ENCODE assay signal across 13 cellular contexts in genomic region chr10:97575101-97575668, GRCh38. TPM values are rescaled to one million over a fixed set of nuclear protein-coding genes. Genes with fewer than 3 reads are reported as not detected.
DNase-seq lines count a peak whose midpoint lies in the region; ATAC-seq and TF ChIP-seq lines count a peak whose summit lies in the region.
"Had no signal": no experiment of that assay in that cellular context is flagged by ENCODE, and none has a peak within 500 bp of the region (broad histone marks: within the 10 kb centered on the region; RNA-seq: fewer than 3 reads in every experiment).

No MANE protein-coding gene starts in this region.

- no peaks in the 10 kb centered on the region for H3K36me3 ChIP-seq in HCT116 (ENCODE audit: control insufficient read depth in 1 of 2, insufficient read depth in 2 of 2, low read length in 2 of 2)
- peaks cover 0 to 8% of the 10 kb centered on the region in 2 donors for H3K36me3 ChIP-seq in adrenal gland (replicated peaks in 1 of 2)
- H3K36me3 ChIP-seq in hepatocyte (replicated peaks; ENCODE audit: insufficient read depth, low read depth), result no peaks in the 10 kb centered on the region
- peaks cover 0 to 10% (median 3%) of the 10 kb centered on the region in 4 donors for H3K36me3 ChIP-seq in sigmoid colon

- H3K4me3 ChIP-seq in HCT116 (replicated peaks in 1 of 2; ENCODE audit: low read depth in 1 of 2, low read length in 2 of 2) (peak overlapping the region in 1 of 2 experiments; percentile 44; a peak in 1 of 4 replicates), adrenal gland (no peak overlapping the region), hepatocyte (no peak overlapping the region), sigmoid colon (no peak overlapping the region)

- peak overlapping the region; percentile 76 for H3K4me2 ChIP-seq in HCT116 (ENCODE audit: low read length)
- H3K4me2 ChIP-seq in hepatocyte, result no peak overlapping the region

- H3K9me2 ChIP-seq in HCT116 (ENCODE audit: insufficient read depth), result no peaks in the 10 kb centered on the region
- H3K9me2 ChIP-seq in hepatocyte (replicated peaks; ENCODE audit: insufficient read depth), result no peaks in the 10 kb centered on the region

- no peaks in the 10 kb centered on the region for H4K20me1 ChIP-seq in HCT116 (ENCODE audit: insufficient read depth)
- no peaks in the 10 kb centered on the region for H4K20me1 ChIP-seq in hepatocyte (ENCODE audit: insufficient read depth, poor library complexity, severe bottlenecking)

- CTCF ChIA-PET in HCT116 (lab: Charles Lee), result interaction anchor here (0.7 to 1.8 kb wide), 4 partner anchors 21 to 472 kb away, joined by 3 to 7 read pairs (median 3); no protein-coding TSS in a partner anchor

- ATAC-seq in HCT116, result peak; percentile 31
- ATAC-seq in GM21390 (IDR thresholded peaks at IDR 0.05; ENCODE audit: unreplicated experiment), result no peak
- no peak for ATAC-seq in GM19324 (IDR thresholded peaks at IDR 0.05; ENCODE audit: low FRiP score, unreplicated experiment)
- ATAC-seq: stimulated activated naive CD8-positive, alpha-beta T cell treated with anti-CD3 and anti-CD28 coated beads, Interleukin-15, amount 100 ng/mL, for 72 hours had no signal

- POLR2A ChIA-PET in HCT116 (lab: Charles Lee), result interaction anchor here (2.5 kb wide), 1 partner anchor 9 kb away, joined by 11 read pairs; the partner anchor contains the start of gene HOGA1

- 83 to 88% (median 87%) methylated on average over 4 to 6 of the region's 6 CpGs for WGBS in adrenal gland, 4 donors
- 89% methylated on average over 6 of the region's 6 CpGs for WGBS in hepatocyte (ENCODE audit: low lambda C conversion rate, missing lambda C conversion rate)
- WGBS in sigmoid colon, 2 donors, result 76 to 88% methylated on average over 6 of the region's 6 CpGs

- H2AFZ ChIP-seq in HCT116 (ENCODE audit: low read depth, low read length, poor library complexity, severe bottlenecking) (no peak overlapping the region), hepatocyte (no peak overlapping the region)

- TF ChIP-seq EP300 in sigmoid colon (IDR thresholded peaks at IDR 0.05), result no peak

- no TSS peak for BruUV-seq in HCT116 (replicated peaks; lab: Mats Ljungman, UMichigan)

- RAD21 ChIA-PET in HCT116 (lab: Charles Lee; ENCODE audit: low non-redundant PET in 1 of 2, low total read pairs in 2 of 2, uncharacterized antibody in 2 of 2, unreplicated experiment in 2 of 2), result interaction anchor here in 1 of 2 experiments (0.7 to 1.2 kb wide), 2 partner anchors 9 to 38 kb away, joined by 3 to 4 read pairs; no protein-coding TSS in a partner anchor

- no peak for TF ChIP-seq RAD21 in HCT116 (IDR thresholded peaks at IDR 0.05; ENCODE audit: low read depth)

- H3K4me1 ChIP-seq in HCT116 (ENCODE audit: control insufficient read depth in 1 of 2, insufficient read depth in 2 of 2, low read length in 2 of 2) (peaks cover 53 to 60% of the 10 kb centered on the region in 2 experiments), adrenal gland (replicated peaks in 1 of 2) (peaks cover 6 to 27% of the 10 kb centered on the region in 2 donors), hepatocyte (ENCODE audit: insufficient read depth) (peaks cover 19% of the 10 kb centered on the region), sigmoid colon (peaks cover 0 to 30% (median 22%) of the 10 kb centered on the region in 4 donors)

- H3K27ac ChIP-seq in HCT116 (ENCODE audit: low read depth, low read length) (peak overlapping the region; percentile 69), adrenal gland (peak overlapping the region; percentile 60 to 97 (median 93)), hepatocyte (peak overlapping the region; percentile 20), sigmoid colon (peak overlapping the region; percentile 33 to 82 (median 66))

- TF ChIP-seq CTCF in HCT116 (IDR thresholded peaks at IDR 0.05 in 2 of 3, conservative IDR thresholded peaks at IDR 0.05 in 1 of 3; ENCODE audit: borderline replicate concordance in 1 of 3, insufficient read depth in 1 of 3, low read depth in 2 of 3, low read length in 2 of 3) (no peak), adrenal gland (IDR thresholded peaks at IDR 0.05) (no peak), hepatocyte (IDR thresholded peaks at IDR 0.05; ENCODE audit: poor library complexity) (no peak), sigmoid colon (IDR thresholded peaks at IDR 0.05) (no peak)

- DNase-seq in HCT116 (ENCODE audit: low read depth, low spot score), result no peak
- peak in 2 of 7 donors; percentile 6 to 12 for DNase-seq in adrenal gland
- no peak for DNase-seq in hepatocyte (ENCODE audit: low spot score)
- no peak for DNase-seq in sigmoid colon
- DNase-seq in NOMO-1 treated with dmso at 0.1 percent for 144 hours (lab: John Stamatoyannopoulos, UW; ENCODE audit: unreplicated experiment), result no peak
- DNase-seq in germinal center (ENCODE audit: low spot score), result no peak
- DNase-seq: activated effector memory CD4-positive, alpha-beta T cell treated with anti-CD3 and anti-CD28 coated beads, Interleukin-2, amount 50 U/mL, for 16 hours; GF-D8; stimulated activated CD4-positive, alpha-beta T cell treated with anti-CD3 and anti-CD28 coated beads, Interleukin-2, amount 100 ng/mL, for 48 hours; stimulated activated naive CD8-positive, alpha-beta T cell treated with anti-CD3 and anti-CD28 coated beads, Interleukin-15, amount 100 ng/mL, for 72 hours had no signal

- H3K9ac ChIP-seq in HCT116 (ENCODE audit: low read length), result peak overlapping the region; percentile 47

- H3K79me2 ChIP-seq in HCT116 (ENCODE audit: insufficient read depth, low read length) (no peaks in the 10 kb centered on the region), hepatocyte (no peaks in the 10 kb centered on the region)

- intact Hi-C loops in HCT116 (cut with micrococcal nuclease) (loop anchor here (2.0 kb wide), 1 partner anchor 32 kb away; no protein-coding TSS in a partner anchor), adrenal gland (cut with DNase I) (loop anchor here in 1 of 2 donors (10.0 kb wide), 1 partner anchor 160 kb away; the partner anchor contains the start of gene ZFYVE27), sigmoid colon (cut with DNase I) (no loop called here)

- H3K27me3 ChIP-seq in HCT116 (ENCODE audit: insufficient read depth, low read length) (no peaks in the 10 kb centered on the region), adrenal gland (no peaks in the 10 kb centered on the region), hepatocyte (no peaks in the 10 kb centered on the region), sigmoid colon (no peaks in the 10 kb centered on the region)

- TF ChIP-seq POLR2A in HCT116 (IDR thresholded peaks at IDR 0.05; ENCODE audit: borderline replicate concordance, extremely low read depth, insufficient read depth, insufficient read length) (no peak), adrenal gland (IDR thresholded peaks at IDR 0.05) (no peak), sigmoid colon (IDR thresholded peaks at IDR 0.05) (no peak)

- H3K9me3 ChIP-seq in HCT116 (ENCODE audit: control insufficient read depth in 1 of 2, insufficient read depth in 1 of 2, low read depth in 1 of 2, low read length in 2 of 2), result no peaks in the 10 kb centered on the region
- H3K9me3 ChIP-seq in adrenal gland (replicated peaks in 1 of 3), result no peaks in the 10 kb centered on the region
- no peaks in the 10 kb centered on the region for H3K9me3 ChIP-seq in hepatocyte (ENCODE audit: low read depth)
- H3K9me3 ChIP-seq in sigmoid colon, result no peaks in the 10 kb centered on the region

TF ChIP-seq in HCT116, 20 proteins besides CTCF, POLR2A, EP300 and RAD21:
- TF ChIP-seq CEBPB (IDR thresholded peaks at IDR 0.05; ENCODE audit: low read depth), result no peak
TF ChIP-seq in HCT116: peak in this region for 0.

RNA-seq across cellular contexts. Expression of gene ANKRD2, which starts 2.6 kb away (rescaled TPM):
- total RNA-seq in HCT116 (2021; ENCODE audit: unreplicated experiment), result 0.15 TPM
- 0.22 and 0.31 TPM in 2 replicates for polyA plus RNA-seq in HCT116 (2012)
- total RNA-seq in adrenal gland, result 1 to 10 TPM in 5 of 8 donors, under 1 TPM in 1, not detected in 2; 0.84 to 2.9 (median 2.5) TPM
- polyA plus RNA-seq in adrenal gland, result under 1 TPM; 0.24 to 0.81 (median 0.72) TPM
- not detected in 2 replicates for total RNA-seq in hepatocyte
- polyA plus RNA-seq in hepatocyte, result 0.15 TPM in 1 of 2 replicates, not detected in the other
- total RNA-seq in sigmoid colon, result under 1 TPM in 1 of 4 donors, not detected in 3; 0.49 TPM
- 1 to 10 TPM in 1 of 3 donors, under 1 TPM in 1, not detected in 1; 0.31 to 1.2 TPM for polyA plus RNA-seq in sigmoid colon
- total RNA-seq: cerebellum had no signal

RNA-seq across cellular contexts. Expression of gene HOGA1, which starts 9.0 kb away (rescaled TPM):
- 1.6 TPM for total RNA-seq in HCT116 (2021; ENCODE audit: unreplicated experiment)
- polyA plus RNA-seq in HCT116 (2012), result 0.97 and 1.3 TPM in 2 replicates
- 10 to 100 TPM in 6 of 8 donors, 1 to 10 TPM in 2; 8.0 to 30.8 (median 16.2) TPM for total RNA-seq in adrenal gland
- polyA plus RNA-seq in adrenal gland, result 10 to 100 TPM in 2 of 3 donors, 1 to 10 TPM in 1; 3.2 to 13.6 (median 12.1) TPM
- total RNA-seq in hepatocyte, result 4.5 and 5.8 TPM in 2 replicates
- polyA plus RNA-seq in hepatocyte, result 6.9 TPM in 2 replicates
- under 1 TPM in 1 of 4 donors, not detected in 3; 0.71 TPM for total RNA-seq in sigmoid colon
- 1 to 10 TPM in 1 of 3 donors, under 1 TPM in 1, not detected in 1; 0.26 to 1.2 TPM for polyA plus RNA-seq in sigmoid colon

RNA-seq across cellular contexts. Expression of gene C10orf62, which starts 14.3 kb away (rescaled TPM):
- total RNA-seq in HCT116 (2021; ENCODE audit: unreplicated experiment) (0.32 TPM), adrenal gland (1 to 10 TPM in 3 of 8 donors, under 1 TPM in 2, not detected in 3; 0.47 to 2.3 (median 1.1) TPM), hepatocyte (0.23 TPM in 1 of 2 replicates, not detected in the other), sigmoid colon (not detected)
- polyA plus RNA-seq in HCT116 (2012), result 0.14 TPM in 1 of 2 replicates, not detected in the other
- polyA plus RNA-seq in adrenal gland (1 to 10 TPM in 1 of 3 donors, under 1 TPM in 2; 0.26 to 1.3 (median 0.44) TPM), hepatocyte (not detected in 2 replicates), sigmoid colon (not detected)

RNA-seq across cellular contexts. Expression of gene MORN4, which starts 58.1 kb away (rescaled TPM):
- total RNA-seq in HCT116 (2021; ENCODE audit: unreplicated experiment) (8.0 TPM), adrenal gland (10 to 100 TPM in 2 of 8 donors, 1 to 10 TPM in 6; 1.6 to 12.2 (median 8.0) TPM), hepatocyte (8.5 and 10.6 TPM in 2 replicates), sigmoid colon (10 to 100 TPM in 1 of 4 donors, 1 to 10 TPM in 2, under 1 TPM in 1; 0.83 to 23.4 (median 5.4) TPM)
- polyA plus RNA-seq in HCT116 (2012), result 9.7 and 13.9 TPM in 2 replicates
- polyA plus RNA-seq in adrenal gland (10 to 100 TPM in 2 of 3 donors, 1 to 10 TPM in 1; 5.1 to 15.0 (median 11.7) TPM), hepatocyte (15.6 and 18.4 TPM in 2 replicates), sigmoid colon (1 to 10 TPM; 1.2 to 2.5 (median 2.5) TPM)

Comparison
In these comparisons a context has a peak if more than half of its experiments do, and no peak if none do; other contexts are left out.
1. H3K27ac ChIP-seq: peak in every context shown above with its lines; median percentile 93 in adrenal gland; 69 in HCT116; 66 in sigmoid colon; 20 in hepatocyte.